ENCODE assay signal across 11 cellular contexts in genomic region chr10:112898540-112899395, GRCh38. TPM values are rescaled to one million over a fixed set of nuclear protein-coding genes. Genes with fewer than 3 reads are reported as not detected.
DNase-seq lines count a peak whose midpoint lies in the region; ATAC-seq and TF ChIP-seq lines count a peak whose summit lies in the region.
"Had no signal": no experiment of that assay in that cellular context is flagged by ENCODE, and none has a peak within 500 bp of the region (broad histone marks: within the 10 kb centered on the region; RNA-seq: fewer than 3 reads in every experiment).

No MANE protein-coding gene starts in this region.

- no peak overlapping the region for H3K4me3 Mint-ChIP-seq in activated naive CD4-positive, alpha-beta T cell treated with anti-CD3 and anti-CD28 coated beads for 36 hours
- H3K4me3 Mint-ChIP-seq: activated T-cell treated with anti-CD3 and anti-CD28 coated beads, Interleukin-2, amount 50 U/mL, for 4 hours had no signal

- 15 to 23% methylated on average over 19 to 24 of the region's 24 CpGs for WGBS in thyroid gland, 2 donors

- CTCF ChIA-PET in activated naive CD4-positive, alpha-beta T cell treated with anti-CD3 and anti-CD28 coated beads for 36 hours (lab: Charles Lee) = no interaction called here

- DNase-seq in HuH-7 (ENCODE audit: low spot score) (peak; percentile 54), epithelial cell of esophagus (ENCODE audit: low read depth) (peak; percentile 55), left lobe of liver (ENCODE audit: low spot score) (peak; percentile 78), thyroid gland (peak; percentile 12 to 15), NCI-H1694 (lab: John Stamatoyannopoulos, UW) (no peak)
- no peak for DNase-seq in activated CD4-positive, alpha-beta T cell treated with anti-CD3 and anti-CD28 coated beads, Interleukin-2, amount 50 U/mL, for 48 hours
- no peak for DNase-seq in activated naive CD4-positive, alpha-beta T cell treated with anti-CD3 and anti-CD28 coated beads for 36 hours
- no peak for DNase-seq in effector memory CD4-positive, alpha-beta T cell
- DNase-seq: activated T-cell treated with anti-CD3 and anti-CD28 coated beads, Interleukin-2, amount 50 U/mL, for 4 hours; stimulated activated CD4-positive, alpha-beta T cell treated with anti-CD3 and anti-CD28 coated beads, Interleukin-2, amount 100 ng/mL, for 24 hours had no signal

- TF ChIP-seq POLR2A in thyroid gland (IDR thresholded peaks at IDR 0.05) = no peak

- H3K36me3 Mint-ChIP-seq in activated naive CD4-positive, alpha-beta T cell treated with anti-CD3 and anti-CD28 coated beads for 36 hours (ENCODE audit: low read depth) = no peaks in the 10 kb centered on the region

- H3K4me1 ChIP-seq in thyroid gland = no peaks in the 10 kb centered on the region
- H3K4me1 ChIP-seq in effector memory CD4-positive, alpha-beta T cell (ENCODE audit: control insufficient read depth, insufficient read depth, low read length, poor library complexity, severe bottlenecking) = no peaks in the 10 kb centered on the region
- H3K4me1 ChIP-seq: SJSA1 had no signal

- peak; percentile 85 for ATAC-seq in left lobe of liver
- ATAC-seq: activated T-cell treated with anti-CD3 and anti-CD28 coated beads, Interleukin-2, amount 50 U/mL, for 4 hours had no signal

- no peaks in the 10 kb centered on the region for H3K36me3 ChIP-seq in thyroid gland
- no peaks in the 10 kb centered on the region for H3K36me3 ChIP-seq in effector memory CD4-positive, alpha-beta T cell (ENCODE audit: control insufficient read depth, insufficient read depth, low read length)
- H3K36me3 ChIP-seq: SJSA1 had no signal

- H3K27ac Mint-ChIP-seq in activated naive CD4-positive, alpha-beta T cell treated with anti-CD3 and anti-CD28 coated beads for 36 hours = no peak overlapping the region

- H3K4me1 Mint-ChIP-seq in activated naive CD4-positive, alpha-beta T cell treated with anti-CD3 and anti-CD28 coated beads for 36 hours (ENCODE audit: low read depth) = no peaks in the 10 kb centered on the region

- H3K27me3 Mint-ChIP-seq in activated naive CD4-positive, alpha-beta T cell treated with anti-CD3 and anti-CD28 coated beads for 36 hours (ENCODE audit: low read depth) = no peaks in the 10 kb centered on the region

- no peak overlapping the region for H3K4me3 ChIP-seq in epithelial cell of esophagus (ENCODE audit: low read length)
- H3K4me3 ChIP-seq in thyroid gland (replicated peaks in 1 of 3) = no peak overlapping the region
- no peak overlapping the region for H3K4me3 ChIP-seq in effector memory CD4-positive, alpha-beta T cell (ENCODE audit: insufficient read depth, low read depth, low read length, poor library complexity, severe bottlenecking)
- H3K4me3 ChIP-seq: SJSA1 had no signal

- H3K27me3 ChIP-seq in thyroid gland = no peaks in the 10 kb centered on the region
- H3K27me3 ChIP-seq in effector memory CD4-positive, alpha-beta T cell (replicated peaks; ENCODE audit: control insufficient read depth, insufficient read depth, low read length, poor library complexity, severe bottlenecking) = no peaks in the 10 kb centered on the region
- H3K27me3 ChIP-seq: SJSA1 had no signal

- no peak for TF ChIP-seq CTCF in epithelial cell of esophagus (IDR thresholded peaks at IDR 0.05; ENCODE audit: insufficient read depth, low read depth, low read length, missing control alignments)
- no peak for TF ChIP-seq CTCF in thyroid gland (IDR thresholded peaks at IDR 0.05)

- no peak overlapping the region for H3K27ac ChIP-seq in thyroid gland
- H3K27ac ChIP-seq in effector memory CD4-positive, alpha-beta T cell (ENCODE audit: insufficient read depth, low read length, poor library complexity, severe bottlenecking) = no peak overlapping the region
- H3K27ac ChIP-seq: SJSA1 had no signal

- intact Hi-C loops in thyroid gland (cut with DNase I) = no loop called here
- intact Hi-C loops in activated naive CD4-positive, alpha-beta T cell treated with anti-CD3 and anti-CD28 coated beads for 36 hours (cut with micrococcal nuclease) = no loop called here

- no peaks in the 10 kb centered on the region for H3K9me3 Mint-ChIP-seq in activated naive CD4-positive, alpha-beta T cell treated with anti-CD3 and anti-CD28 coated beads for 36 hours
- H3K9me3 Mint-ChIP-seq: activated T-cell treated with anti-CD3 and anti-CD28 coated beads, Interleukin-2, amount 50 U/mL, for 4 hours had no signal

- H3K9me3 ChIP-seq in thyroid gland = no peaks in the 10 kb centered on the region
- no peaks in the 10 kb centered on the region for H3K9me3 ChIP-seq in effector memory CD4-positive, alpha-beta T cell (ENCODE audit: control insufficient read depth, low read length)
- H3K9me3 ChIP-seq: SJSA1 had no signal

RNA-seq across cellular contexts. Expression of gene TCF7L2, which starts 51.3 kb away (rescaled TPM):
- 18.7 TPM for total RNA-seq in left lobe of liver
- total RNA-seq in thyroid gland = 10 to 100 TPM; 16.2 to 67.1 (median 25.3) TPM
- 1 to 10 TPM; 2.0 to 2.1 TPM for total RNA-seq in activated naive CD4-positive, alpha-beta T cell treated with anti-CD3 and anti-CD28 coated beads for 36 hours

Comparison
In these comparisons a context has a peak if more than half of its experiments do, and no peak if none do; other contexts are left out.
1. DNase-seq: peak in HuH-7 (single experiment), epithelial cell of esophagus (single experiment), left lobe of liver (single experiment) and thyroid gland (2 of 2); none in activated CD4-positive, alpha-beta T cell treated with anti-CD3 and anti-CD28 coated beads, Interleukin-2, amount 50 U/mL, for 48 hours (0 of 2), activated naive CD4-positive, alpha-beta T cell treated with anti-CD3 and anti-CD28 coated beads for 36 hours (single experiment), effector memory CD4-positive, alpha-beta T cell (0 of 3) and NCI-H1694 (single experiment).